14 cellular contexts compared by ENCODE assay signal in the genomic region with DNA sequence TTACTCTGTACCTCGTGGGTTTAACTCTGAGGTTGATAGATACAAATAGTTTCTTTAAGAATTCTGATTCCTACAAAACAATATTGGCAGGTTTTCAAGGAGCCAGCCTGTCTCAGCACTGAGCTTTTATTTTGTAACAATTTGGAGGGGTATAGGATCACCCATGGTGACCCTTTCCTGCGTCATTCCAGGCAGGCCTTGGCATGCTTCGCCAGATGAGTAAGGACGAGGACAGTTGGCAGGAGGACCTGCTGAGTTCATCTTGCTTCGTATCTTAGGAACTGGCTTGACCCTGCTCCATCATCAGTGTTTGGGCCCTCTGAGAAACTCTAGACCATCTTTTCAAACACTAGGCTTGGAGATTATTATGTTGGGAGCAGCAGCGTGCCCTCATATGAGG. TPM values are rescaled to one million over a fixed set of nuclear protein-coding genes. Genes with fewer than 3 reads are reported as not detected.
DNase-seq lines count a peak whose midpoint lies in the region; ATAC-seq, FAIRE-seq and TF ChIP-seq lines count a peak whose summit lies in the region.
"Had no signal": no experiment of that assay in that cellular context is flagged by ENCODE, and none has a peak within 500 bp of the region (broad histone marks: within the 10 kb centered on the region; RNA-seq: fewer than 3 reads in every experiment).

No MANE protein-coding gene starts in this region.

- no peak for TF ChIP-seq POLR2A in H1 (IDR thresholded peaks at IDR 0.05; ENCODE audit: control extremely low read depth in 1 of 2, low read depth in 2 of 2, low read length in 2 of 2)
- no peak for TF ChIP-seq POLR2A in GM12891 (IDR thresholded peaks at IDR 0.05; ENCODE audit: low read depth, low read length)

- no peaks in the 10 kb centered on the region for H3K36me3 ChIP-seq in MG63
- H3K36me3 ChIP-seq in H1 (ENCODE audit: control insufficient read depth in 2 of 4, insufficient read depth in 4 of 4, low read length in 3 of 4): peaks cover 0 to 21% (median 6%) of the 10 kb centered on the region in 4 experiments; a peak in 2 of 8 replicates
- no peaks in the 10 kb centered on the region for H3K36me3 ChIP-seq in kidney (ENCODE audit: control insufficient read depth in 1 of 2, insufficient read depth in 2 of 2, low read length in 2 of 2)
- H3K36me3 ChIP-seq in stomach smooth muscle (ENCODE audit: control insufficient read depth in 2 of 2, insufficient read depth in 2 of 2, low read length in 2 of 2): no peaks in the 10 kb centered on the region

- H3K4ac ChIP-seq in H1 (replicated peaks; ENCODE audit: insufficient read length, low read depth, low read length): no peak overlapping the region

- H3K27me3 Mint-ChIP-seq in T-helper 2 cell treated with Interferon-gamma antibody and Interleukin-4, amounts not matched to agents 5 μg/mL and 100 μg/mL, for 36 hours (ENCODE audit: low read depth): no peaks in the 10 kb centered on the region

- H2BK12ac ChIP-seq in H1 (ENCODE audit: low read depth, low read length): no peak overlapping the region

- H3K9ac ChIP-seq in H1 (replicated peaks in 1 of 4; ENCODE audit: extremely low read depth in 1 of 4, low read depth in 3 of 4, low read length in 3 of 4) (no peak overlapping the region), kidney (ENCODE audit: low read length in 2 of 2) (no peak overlapping the region), stomach smooth muscle (ENCODE audit: low read length in 2 of 2) (no peak overlapping the region)

- no peak overlapping the region for H4K5ac ChIP-seq in H1 (ENCODE audit: insufficient read length, low read depth, low read length)

- DNase-seq in MG63 (peak; percentile 87), H1 (ENCODE audit: low read depth in 1 of 2, low spot score in 2 of 2) (no peak), kidney (no peak), GM12891 (ENCODE audit: insufficient read length, low spot score) (no peak), hippocampal formation (lab: John Stamatoyannopoulos, UW) (no peak)
- DNase-seq in T-helper 2 cell treated with Interferon-gamma antibody and Interleukin-4, amounts not matched to agents 5 μg/mL and 100 μg/mL, for 36 hours (ENCODE audit: low spot score): no peak
- DNase-seq: foreskin fibroblast; RPMI8226; stimulated activated CD4-positive, alpha-beta T cell treated with anti-CD3 and anti-CD28 coated beads, Interleukin-2, amount 100 ng/mL, for 24 hours; T1000 had no signal

- H3K4me3 Mint-ChIP-seq in T-helper 2 cell treated with Interferon-gamma antibody and Interleukin-4, amounts not matched to agents 5 μg/mL and 100 μg/mL, for 36 hours: no peak overlapping the region
- H3K4me3 Mint-ChIP-seq: stimulated activated effector memory CD8-positive, alpha-beta T cell treated with anti-CD3 and anti-CD28 coated beads, Interleukin-12 subunit alpha, Interleukin-12 subunit beta, amount 100 ng/mL, for 72 hours had no signal

- peak overlapping the region; percentile 52 for H3K14ac ChIP-seq in H1 (ENCODE audit: insufficient read length)

- H3K79me1 ChIP-seq in H1 (ENCODE audit: low read depth, low read length): peaks cover 4% of the 10 kb centered on the region; the same call in 1 of the 2 replicates

- POLR2A ChIA-PET in H1 (lab: Charles Lee; ENCODE audit: partially characterized antibody): interaction anchor here (0.6 to 5.1 kb wide), 4 partner anchors 11 to 444 kb away, joined by 3 to 64 read pairs (median 12); partner anchors contain the start of gene ZNF462

- H3K4me3 ChIP-seq in MG63 (no peak overlapping the region), H1 (ENCODE audit: extremely low read depth in 1 of 4, insufficient read depth in 2 of 4, low read depth in 3 of 4, low read length in 4 of 4) (no peak overlapping the region), kidney (ENCODE audit: low read length in 2 of 2) (no peak overlapping the region), stomach smooth muscle (ENCODE audit: low read length in 2 of 2) (peak overlapping the region in 1 of 2 donors; percentile 17)
- H3K4me3 ChIP-seq: HAP-1 had no signal

- H3K27ac Mint-ChIP-seq in T-helper 2 cell treated with Interferon-gamma antibody and Interleukin-4, amounts not matched to agents 5 μg/mL and 100 μg/mL, for 36 hours: no peak overlapping the region
- H3K27ac Mint-ChIP-seq: stimulated activated effector memory CD8-positive, alpha-beta T cell treated with anti-CD3 and anti-CD28 coated beads, Interleukin-12 subunit alpha, Interleukin-12 subunit beta, amount 100 ng/mL, for 72 hours had no signal

- peak overlapping the region; percentile 61 for H2BK5ac ChIP-seq in H1 (ENCODE audit: low read depth, low read length)

- H3K9me3 ChIP-seq in MG63 (no peaks in the 10 kb centered on the region), H1 (ENCODE audit: insufficient read depth in 2 of 2, low read depth in 1 of 2, low read length in 1 of 2) (no peaks in the 10 kb centered on the region), kidney (ENCODE audit: control insufficient read depth in 1 of 2, low read length in 2 of 2) (no peaks in the 10 kb centered on the region), stomach smooth muscle (ENCODE audit: control insufficient read depth in 2 of 2, low read length in 2 of 2) (no peaks in the 10 kb centered on the region)
- H3K9me3 ChIP-seq: HAP-1 had no signal

- H2BK120ac ChIP-seq in H1 (replicated peaks; ENCODE audit: low read depth, low read length): no peak overlapping the region

- no peak for FAIRE-seq in H1 (lab: Jason Lieb, UNC)
- no peak for FAIRE-seq in kidney (lab: Jason Lieb, UNC)
- FAIRE-seq in GM12891 (lab: Jason Lieb, UNC): no peak

- peaks cover 15 to 19% of the 10 kb centered on the region in 2 experiments for H4K20me1 ChIP-seq in H1 (replicated peaks in 1 of 2; ENCODE audit: control insufficient read depth in 1 of 2, insufficient read depth in 2 of 2, low read length in 2 of 2)

- H3K23me2 ChIP-seq in H1 (ENCODE audit: low read depth, low read length): peaks cover 5% of the 10 kb centered on the region; the same call in 1 of the 2 replicates

- no peak for ATAC-seq in GM19324 (IDR thresholded peaks at IDR 0.05; ENCODE audit: low FRiP score, unreplicated experiment)
- ATAC-seq: stimulated activated effector memory CD8-positive, alpha-beta T cell treated with anti-CD3 and anti-CD28 coated beads, Interleukin-12 subunit alpha, Interleukin-12 subunit beta, amount 100 ng/mL, for 72 hours had no signal

- H3K18ac ChIP-seq in H1 (ENCODE audit: extremely low read depth, low read length): 0 out of 2 replicates have a peak overlapping the region, but pooled peaks have one; percentile 14

- H3K27ac ChIP-seq in H1 (ENCODE audit: low read depth, low read length) (no peak overlapping the region), kidney (ENCODE audit: low read depth in 2 of 2, low read length in 2 of 2) (peak overlapping the region; percentile 4 to 45), stomach smooth muscle (ENCODE audit: low read length) (peak overlapping the region; percentile 66)

- no peak overlapping the region for H2AFZ ChIP-seq in H1 (ENCODE audit: low read length)

- H3K23ac ChIP-seq in H1 (ENCODE audit: insufficient read length): no peak overlapping the region

- no peak overlapping the region for H4K8ac ChIP-seq in H1 (ENCODE audit: extremely low read depth, insufficient read depth, low read length)

- peaks cover 4% of the 10 kb centered on the region for H3K9me3 Mint-ChIP-seq in T-helper 2 cell treated with Interferon-gamma antibody and Interleukin-4, amounts not matched to agents 5 μg/mL and 100 μg/mL, for 36 hours

- WGBS in H1 (ENCODE audit: extremely low coverage in 1 of 2, insufficient coverage in 1 of 2, insufficient read length in 1 of 2, insufficient replicate concordance in 2 of 2, low coverage in 1 of 2, low lambda C conversion rate in 2 of 2, missing lambda C conversion rate in 1 of 2), 2 experiments: 79% methylated on average over 6 of the region's 6 CpGs; no CpG with 5 or more reads in 1 of the 2 experiments

- no peak overlapping the region for H3K4me2 ChIP-seq in H1 (ENCODE audit: insufficient read depth in 1 of 2, low read depth in 2 of 2, low read length in 2 of 2)

- TF ChIP-seq CTCF in H1 (IDR thresholded peaks at IDR 0.05; ENCODE audit: control extremely low read depth in 1 of 3, insufficient read depth in 1 of 3, low read depth in 1 of 3, low read length in 3 of 3) (no peak), kidney (IDR thresholded peaks at IDR 0.05; ENCODE audit: borderline replicate concordance, extremely low read depth, insufficient read depth) (no peak)

- H2BK15ac ChIP-seq in H1 (ENCODE audit: low read length): no peak overlapping the region

- TF ChIP-seq EP300 in H1 (IDR thresholded peaks at IDR 0.05; ENCODE audit: borderline replicate concordance in 1 of 2, low read depth in 2 of 2, low read length in 2 of 2): no peak

- no peak overlapping the region for H3K56ac ChIP-seq in H1 (replicated peaks; ENCODE audit: insufficient read length, low read depth, low read length)

- no peak for TF ChIP-seq RAD21 in H1 (IDR thresholded peaks at IDR 0.05 in 1 of 2, conservative IDR thresholded peaks at IDR 0.05 in 1 of 2; ENCODE audit: low read depth in 2 of 2, low read length in 2 of 2)

- H2BK20ac ChIP-seq in H1 (ENCODE audit: low read length): no peak overlapping the region

- 0 out of 2 replicates have a peak overlapping the region, but pooled peaks have one; percentile 77 for H2AK5ac ChIP-seq in H1 (ENCODE audit: low read depth, low read length)

- intact Hi-C loops in kidney (cut with DNase I): no loop called here

- no peak overlapping the region for H4K91ac ChIP-seq in H1 (replicated peaks; ENCODE audit: insufficient read length, low read length)

- no peaks in the 10 kb centered on the region for H3K4me1 Mint-ChIP-seq in T-helper 2 cell treated with Interferon-gamma antibody and Interleukin-4, amounts not matched to agents 5 μg/mL and 100 μg/mL, for 36 hours (ENCODE audit: low read depth)
- H3K4me1 Mint-ChIP-seq: stimulated activated effector memory CD8-positive, alpha-beta T cell treated with anti-CD3 and anti-CD28 coated beads, Interleukin-12 subunit alpha, Interleukin-12 subunit beta, amount 100 ng/mL, for 72 hours had no signal

- H3K4me1 ChIP-seq in H1 (replicated peaks in 1 of 4; ENCODE audit: control insufficient read depth in 3 of 4, insufficient read depth in 4 of 4, low read length in 3 of 4) (peaks cover 17 to 50% (median 32%) of the 10 kb centered on the region in 4 experiments), kidney (ENCODE audit: control insufficient read depth in 1 of 2, insufficient read depth in 1 of 2, low read depth in 1 of 2, low read length in 2 of 2) (peaks cover 18 to 59% of the 10 kb centered on the region in 2 donors), stomach smooth muscle (ENCODE audit: control insufficient read depth, insufficient read depth, low read length) (peaks cover 38% of the 10 kb centered on the region)

- peaks cover 65 to 100% of the 10 kb centered on the region in 2 experiments for H3K79me2 ChIP-seq in H1 (ENCODE audit: control insufficient read depth in 1 of 2, insufficient read depth in 2 of 2, low read length in 2 of 2)

- CTCF ChIA-PET in H1 (lab: Charles Lee; ENCODE audit: partially characterized antibody): interaction anchor here (1.5 kb wide), 1 partner anchor 25 kb away, joined by 3 read pairs; no protein-coding TSS in a partner anchor

- no peaks in the 10 kb centered on the region for H3K36me3 Mint-ChIP-seq in T-helper 2 cell treated with Interferon-gamma antibody and Interleukin-4, amounts not matched to agents 5 μg/mL and 100 μg/mL, for 36 hours (ENCODE audit: low read depth)
- H3K36me3 Mint-ChIP-seq: stimulated activated effector memory CD8-positive, alpha-beta T cell treated with anti-CD3 and anti-CD28 coated beads, Interleukin-12 subunit alpha, Interleukin-12 subunit beta, amount 100 ng/mL, for 72 hours had no signal

- H3K27me3 ChIP-seq in MG63: no peaks in the 10 kb centered on the region
- no peaks in the 10 kb centered on the region for H3K27me3 ChIP-seq in H1 (replicated peaks in 1 of 4; ENCODE audit: control insufficient read depth in 3 of 4, extremely low read depth in 1 of 4, insufficient read depth in 3 of 4, low read length in 3 of 4)
- no peaks in the 10 kb centered on the region for H3K27me3 ChIP-seq in stomach smooth muscle (ENCODE audit: control insufficient read depth in 1 of 2, insufficient read depth in 2 of 2, low read length in 2 of 2)

RNA-seq across cellular contexts. Expression of gene ZNF462, which starts 17.9 kb away (rescaled TPM):
- total RNA-seq in MG63 (2014; rRNA removed; shearing (Covaris generic); ENCODE audit: low replicate concordance): 6.8 and 24.5 TPM in 2 replicates
- 154 and 163 TPM in 2 replicates for total RNA-seq in H1 (2021; fragmentation: NEBNext Ultra II Directional; extraction: Animal tissue kit (Norgen Biotek cat#: 25700))
- polyA plus RNA-seq in H1 (2011; rRNA removed) (27.6 and 30.0 TPM in 2 replicates), kidney (ENCODE audit: insufficient read depth, low read depth, low replicate concordance) (1.8 TPM)
- 19.4 TPM for polyA plus RNA-seq in H1 (2011; cell fraction: cytosol; rRNA removed)
- 68.7 TPM for polyA plus RNA-seq in H1 (2011; cell fraction: nucleus; rRNA removed)
- polyA plus RNA-seq in H1 (2012, experiment 1 of 2): 38.1 to 50.1 TPM (median 44.2 TPM) in 4 replicates
- 2.1 TPM for polyA plus RNA-seq in H1 (2012, experiment 2 of 2)
- polyA plus RNA-seq in H1 (2013, experiment 1 of 2): 32.5 TPM
- polyA plus RNA-seq in H1 (2013, experiment 2 of 2): 27.3 TPM
- polyA minus RNA-seq in H1 (2011; rRNA and poly(A)+ RNA removed): 160 and 209 TPM in 2 replicates
- polyA minus RNA-seq in H1 (2011; cell fraction: cytosol; rRNA and poly(A)+ RNA removed): 116 TPM
- polyA minus RNA-seq in H1 (2011; cell fraction: nucleus; rRNA and poly(A)+ RNA removed): 263 TPM
- total RNA-seq in kidney: 47.0 TPM
- polyA plus RNA-seq in GM12891 (2012; ENCODE audit: low read depth, missing spikeins): 0.24 TPM
